1 cellular context compared by ENCODE assay signal in genomic region chr11:65421204-65422103, GRCh38.
TF ChIP-seq lines count a peak whose summit lies in the region.

No MANE protein-coding gene starts in this region.

TF ChIP-seq in endothelial cell of umbilical vein, 7 proteins besides CTCF, POLR2A, EP300 and RAD21:
- peak; percentile 31 for TF ChIP-seq MYC (IDR thresholded peaks at IDR 0.05; ENCODE audit: low read depth, low read length)
- no peak for TF ChIP-seq GATA2 (IDR thresholded peaks at IDR 0.05; ENCODE audit: insufficient read depth, insufficient read length, low read depth, low read length)
- TF ChIP-seq FOS (IDR thresholded peaks at IDR 0.05; ENCODE audit: borderline replicate concordance, insufficient read depth, low read length) = peak; percentile 71
- TF ChIP-seq EZH2 (IDR thresholded peaks at IDR 0.05; ENCODE audit: borderline replicate concordance, low read depth, low read length, severe bottlenecking) = no peak
- TF ChIP-seq MAX (IDR thresholded peaks at IDR 0.05; ENCODE audit: insufficient read depth, insufficient read length) = peak; percentile 44
- TF ChIP-seq POLR2AphosphoS5 (IDR thresholded peaks at IDR 0.05; ENCODE audit: insufficient read depth, low read depth, low read length) = peak; percentile 92
- TF ChIP-seq JUN (IDR thresholded peaks at IDR 0.05; ENCODE audit: borderline replicate concordance, insufficient read depth, insufficient read length, low read depth) = peak; percentile 66
